In genomic region chr11:111063711-111064110, GRCh38 we compare ENCODE assay signal across 17 cellular contexts.
DNase-seq lines count a peak whose midpoint lies in the region; ATAC-seq, FAIRE-seq and TF ChIP-seq lines count a peak whose summit lies in the region.
"Had no signal": no experiment of that assay in that cellular context is flagged by ENCODE, and none has a peak within 500 bp of the region (broad histone marks: within the 10 kb centered on the region; RNA-seq: fewer than 3 reads in every experiment).

No MANE protein-coding gene starts in this region.

- peaks cover 13% of the 10 kb centered on the region for H3K4me1 ChIP-seq in astrocyte (ENCODE audit: insufficient read depth, low read length)
- H3K4me1 ChIP-seq: SJSA1, vagina had no signal

- H3K36me3 ChIP-seq in MG63 (no peaks in the 10 kb centered on the region; the same call in 1 of the 2 replicates), astrocyte (ENCODE audit: insufficient read depth, low read length) (no peaks in the 10 kb centered on the region)
- H3K36me3 ChIP-seq: brain microvascular endothelial cell, SJSA1, vagina had no signal

- no peaks in the 10 kb centered on the region for H3K79me2 ChIP-seq in astrocyte (ENCODE audit: insufficient read depth, low read length)

- no peak for TF ChIP-seq CTCF in astrocyte (IDR thresholded peaks at IDR 0.05; ENCODE audit: insufficient read depth, low read depth, low read length)

- H3K27ac Mint-ChIP-seq in astrocyte (ENCODE audit: unreplicated experiment), result no peak overlapping the region
- no peak overlapping the region for H3K27ac Mint-ChIP-seq in naive thymus-derived CD8-positive, alpha-beta T cell

- H3K4me3 Mint-ChIP-seq in astrocyte (ENCODE audit: unreplicated experiment), result no peak overlapping the region
- H3K4me3 Mint-ChIP-seq in naive thymus-derived CD8-positive, alpha-beta T cell, result no peak overlapping the region

- DNase-seq in A172 (ENCODE audit: low spot score) (peak; percentile 2), MG63 (peak; percentile 27), astrocyte (ENCODE audit: low read depth) (peak; percentile 40), iris pigment epithelial cell (ENCODE audit: low read depth) (peak; percentile 34), NCI-H524 treated with DMSO at 0.1 percent for 48 hours (lab: John Stamatoyannopoulos, UW) (no peak), cardiac septum (ENCODE audit: low spot score) (no peak)
- no peak for DNase-seq in naive thymus-derived CD8-positive, alpha-beta T cell
- DNase-seq: activated gamma-delta T cell treated with Interleukin-2 at 50 U/mL for 16 hours; effector memory CD4-positive, alpha-beta T cell; KG1; NCI-H187 treated with DMSO at 0.1 percent for 48 hours; stimulated activated naive CD4-positive, alpha-beta T cell treated with Interleukin-2 at 50 U/mL for 16 hours had no signal

- H3K4me3 ChIP-seq in MG63, result no peak overlapping the region
- no peak overlapping the region for H3K4me3 ChIP-seq in astrocyte (ENCODE audit: insufficient read depth, low read depth, low read length)
- H3K4me3 ChIP-seq: SJSA1, vagina had no signal

- H3K4me2 ChIP-seq in astrocyte (ENCODE audit: low read length), result peak overlapping the region; percentile 58

- H3K4me1 Mint-ChIP-seq in astrocyte (ENCODE audit: low read depth, unreplicated experiment), result peaks cover 5% of the 10 kb centered on the region
- H3K4me1 Mint-ChIP-seq in naive thymus-derived CD8-positive, alpha-beta T cell, result no peaks in the 10 kb centered on the region

- no peak overlapping the region for H3K27ac ChIP-seq in astrocyte (ENCODE audit: low read depth, low read length)
- H3K27ac ChIP-seq: brain microvascular endothelial cell, SJSA1, vagina had no signal

- no peak overlapping the region for H3K9ac ChIP-seq in astrocyte (ENCODE audit: low read length)

- no peak overlapping the region for H2AFZ ChIP-seq in astrocyte (ENCODE audit: low read depth, low read length)

- H3K9me3 Mint-ChIP-seq in astrocyte (ENCODE audit: unreplicated experiment), result peaks cover 6% of the 10 kb centered on the region
- H3K9me3 Mint-ChIP-seq in naive thymus-derived CD8-positive, alpha-beta T cell, result peaks cover 0 to 11% (median 10%) of the 10 kb centered on the region in 9 donors

- intact Hi-C loops in cardiac septum (cut with DNase I), result no loop called here

- peaks cover 11% of the 10 kb centered on the region for H3K9me3 ChIP-seq in MG63
- H3K9me3 ChIP-seq in astrocyte (ENCODE audit: insufficient read depth, low read depth, low read length), result peaks cover 3% of the 10 kb centered on the region
- H3K9me3 ChIP-seq: SJSA1, vagina had no signal

- H4K20me1 ChIP-seq in astrocyte (ENCODE audit: insufficient read depth, low read length), result no peaks in the 10 kb centered on the region

- no peak for FAIRE-seq in astrocyte (lab: Jason Lieb, UNC)
- FAIRE-seq: H54 had no signal

- no peak for ATAC-seq in HG03460 (IDR thresholded peaks at IDR 0.05; ENCODE audit: unreplicated experiment)
- no peak for ATAC-seq in naive thymus-derived CD8-positive, alpha-beta T cell

- H3K27me3 ChIP-seq in MG63 (no peaks in the 10 kb centered on the region; the same call in 1 of the 2 replicates), astrocyte (ENCODE audit: insufficient read depth, low read length) (no peaks in the 10 kb centered on the region)
- H3K27me3 ChIP-seq: brain microvascular endothelial cell, SJSA1, vagina had no signal

- H3K36me3 Mint-ChIP-seq in astrocyte (ENCODE audit: low read depth, unreplicated experiment), result no peaks in the 10 kb centered on the region
- no peaks in the 10 kb centered on the region for H3K36me3 Mint-ChIP-seq in naive thymus-derived CD8-positive, alpha-beta T cell

- POLR2A ChIA-PET in naive thymus-derived CD8-positive, alpha-beta T cell (lab: Charles Lee), result no interaction called here

- H3K27me3 Mint-ChIP-seq in astrocyte (ENCODE audit: low read depth, unreplicated experiment), result peaks cover 3% of the 10 kb centered on the region
- H3K27me3 Mint-ChIP-seq in naive thymus-derived CD8-positive, alpha-beta T cell, result peaks cover 0 to 19% (median 0%) of the 10 kb centered on the region in 5 donors

Comparison
In these comparisons a context has a peak if more than half of its experiments do, and no peak if none do; other contexts are left out.
1. DNase-seq: peak in A172 (single experiment), MG63 (single experiment), astrocyte (single experiment) and iris pigment epithelial cell (single experiment); none in NCI-H524 treated with DMSO at 0.1 percent for 48 hours (single experiment), cardiac septum (single experiment) and naive thymus-derived CD8-positive, alpha-beta T cell (0 of 10).